Comparison of ENCODE assay signal across 34 cellular contexts in genomic region chr5:61567337-61567736, GRCh38.
"Had no signal": no experiment of that assay in that cellular context is flagged by ENCODE, and none has a peak within 500 bp of the region (broad histone marks: within the 10 kb centered on the region; RNA-seq: fewer than 3 reads in every experiment).

No MANE protein-coding gene starts in this region.

- H3K4me2 ChIP-seq: KMS-11 had no signal

- H3K27ac ChIP-seq: KMS-11 had no signal

- H3K27me3 ChIP-seq: MG63 had no signal

- H3K9ac ChIP-seq: KMS-11 had no signal

- DNase-seq: Karpas-422, Kasumi-1, MG63, MM.1S, MV-4-11, NCI-H1048, NCI-H1092, NCI-H1092 treated with DMSO at 0.1 percent for 48 hours, NCI-H1105, NCI-H1105 treated with DMSO at 0.1 percent for 48 hours, NCI-H1417, NCI-H1417 treated with DMSO at 0.1 percent for 48 hours, NCI-H1436, NCI-H1436 treated with DMSO at 0.1 percent for 48 hours, NCI-H146, NCI-H1694, NCI-H1694 treated with DMSO at 0.1 percent for 48 hours, NCI-H187, NCI-H187 treated with DMSO at 0.1 percent for 48 hours, NCI-H1930, NCI-H2029, NCI-H2029 treated with DMSO at 0.1 percent for 48 hours, NCI-H2081, NCI-H2081 treated with DMSO at 0.1 percent for 48 hours, NCI-H2107, NCI-H2171, NCI-H2171 treated with DMSO at 0.1 percent for 48 hours, NCI-H2227 treated with DMSO at 0.1 percent for 48 hours, NCI-H226, NCI-H345, NCI-H446, NCI-H446 treated with DMSO at 0.1 percent for 48 hours, NCI-H510A had no signal

- H3K9me3 ChIP-seq: MG63 had no signal

- H3K36me3 ChIP-seq: MG63 had no signal

- H3K4me3 ChIP-seq: MG63 had no signal
